ENCODE assay signal across 1 cellular context in the genomic region with DNA sequence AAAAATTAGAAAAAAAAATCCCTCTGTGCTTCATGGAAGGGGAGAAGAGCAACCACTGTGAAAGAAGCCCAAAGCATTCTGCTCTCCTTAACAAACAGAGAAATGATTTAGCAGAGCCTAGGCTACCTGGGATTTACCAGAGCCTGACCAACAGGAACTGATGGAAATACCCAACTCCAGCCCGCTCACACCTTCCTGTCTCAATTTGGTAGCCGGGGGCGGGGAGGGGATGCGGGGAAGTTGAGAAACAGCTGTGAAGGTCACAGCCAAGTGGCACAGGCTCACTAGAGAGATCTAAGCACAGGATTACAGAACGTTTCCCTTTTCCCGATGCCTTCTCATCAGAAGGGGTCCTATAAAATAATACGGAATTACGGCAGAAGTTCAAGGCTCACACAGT.
TF ChIP-seq lines count a peak whose summit lies in the region.

No MANE protein-coding gene starts in this region.

TF ChIP-seq in GM12878, 131 proteins besides CTCF, POLR2A, EP300 and RAD21 (continued from another document):
- TF ChIP-seq, protein P1, sequence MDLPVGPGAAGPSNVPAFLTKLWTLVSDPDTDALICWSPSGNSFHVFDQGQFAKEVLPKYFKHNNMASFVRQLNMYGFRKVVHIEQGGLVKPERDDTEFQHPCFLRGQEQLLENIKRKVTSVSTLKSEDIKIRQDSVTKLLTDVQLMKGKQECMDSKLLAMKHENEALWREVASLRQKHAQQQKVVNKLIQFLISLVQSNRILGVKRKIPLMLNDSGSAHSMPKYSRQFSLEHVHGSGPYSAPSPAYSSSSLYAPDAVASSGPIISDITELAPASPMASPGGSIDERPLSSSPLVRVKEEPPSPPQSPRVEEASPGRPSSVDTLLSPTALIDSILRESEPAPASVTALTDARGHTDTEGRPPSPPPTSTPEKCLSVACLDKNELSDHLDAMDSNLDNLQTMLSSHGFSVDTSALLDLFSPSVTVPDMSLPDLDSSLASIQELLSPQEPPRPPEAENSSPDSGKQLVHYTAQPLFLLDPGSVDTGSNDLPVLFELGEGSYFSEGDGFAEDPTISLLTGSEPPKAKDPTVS (IDR thresholded peaks at IDR 0.05; ENCODE audit: low read depth, low read length), result no peak
- TF ChIP-seq PAX8 (IDR thresholded peaks at IDR 0.05), result no peak
- TF ChIP-seq NFYA (IDR thresholded peaks at IDR 0.05; ENCODE audit: borderline replicate concordance, low read depth, low read length), result no peak
- TF ChIP-seq, protein P2, sequence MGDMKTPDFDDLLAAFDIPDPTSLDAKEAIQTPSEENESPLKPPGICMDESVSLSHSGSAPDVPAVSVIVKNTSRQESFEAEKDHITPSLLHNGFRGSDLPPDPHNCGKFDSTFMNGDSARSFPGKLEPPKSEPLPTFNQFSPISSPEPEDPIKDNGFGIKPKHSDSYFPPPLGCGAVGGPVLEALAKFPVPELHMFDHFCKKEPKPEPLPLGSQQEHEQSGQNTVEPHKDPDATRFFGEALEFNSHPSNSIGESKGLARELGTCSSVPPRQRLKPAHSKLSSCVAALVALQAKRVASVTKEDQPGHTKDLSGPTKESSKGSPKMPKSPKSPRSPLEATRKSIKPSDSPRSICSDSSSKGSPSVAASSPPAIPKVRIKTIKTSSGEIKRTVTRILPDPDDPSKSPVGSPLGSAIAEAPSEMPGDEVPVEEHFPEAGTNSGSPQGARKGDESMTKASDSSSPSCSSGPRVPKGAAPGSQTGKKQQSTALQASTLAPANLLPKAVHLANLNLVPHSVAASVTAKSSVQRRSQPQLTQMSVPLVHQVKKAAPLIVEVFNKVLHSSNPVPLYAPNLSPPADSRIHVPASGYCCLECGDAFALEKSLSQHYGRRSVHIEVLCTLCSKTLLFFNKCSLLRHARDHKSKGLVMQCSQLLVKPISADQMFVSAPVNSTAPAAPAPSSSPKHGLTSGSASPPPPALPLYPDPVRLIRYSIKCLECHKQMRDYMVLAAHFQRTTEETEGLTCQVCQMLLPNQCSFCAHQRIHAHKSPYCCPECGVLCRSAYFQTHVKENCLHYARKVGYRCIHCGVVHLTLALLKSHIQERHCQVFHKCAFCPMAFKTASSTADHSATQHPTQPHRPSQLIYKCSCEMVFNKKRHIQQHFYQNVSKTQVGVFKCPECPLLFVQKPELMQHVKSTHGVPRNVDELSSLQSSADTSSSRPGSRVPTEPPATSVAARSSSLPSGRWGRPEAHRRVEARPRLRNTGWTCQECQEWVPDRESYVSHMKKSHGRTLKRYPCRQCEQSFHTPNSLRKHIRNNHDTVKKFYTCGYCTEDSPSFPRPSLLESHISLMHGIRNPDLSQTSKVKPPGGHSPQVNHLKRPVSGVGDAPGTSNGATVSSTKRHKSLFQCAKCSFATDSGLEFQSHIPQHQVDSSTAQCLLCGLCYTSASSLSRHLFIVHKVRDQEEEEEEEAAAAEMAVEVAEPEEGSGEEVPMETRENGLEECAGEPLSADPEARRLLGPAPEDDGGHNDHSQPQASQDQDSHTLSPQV (IDR thresholded peaks at IDR 0.05), result no peak
- TF ChIP-seq BMI1 (IDR thresholded peaks at IDR 0.05; ENCODE audit: borderline replicate concordance), result no peak
- TF ChIP-seq, protein P3, sequence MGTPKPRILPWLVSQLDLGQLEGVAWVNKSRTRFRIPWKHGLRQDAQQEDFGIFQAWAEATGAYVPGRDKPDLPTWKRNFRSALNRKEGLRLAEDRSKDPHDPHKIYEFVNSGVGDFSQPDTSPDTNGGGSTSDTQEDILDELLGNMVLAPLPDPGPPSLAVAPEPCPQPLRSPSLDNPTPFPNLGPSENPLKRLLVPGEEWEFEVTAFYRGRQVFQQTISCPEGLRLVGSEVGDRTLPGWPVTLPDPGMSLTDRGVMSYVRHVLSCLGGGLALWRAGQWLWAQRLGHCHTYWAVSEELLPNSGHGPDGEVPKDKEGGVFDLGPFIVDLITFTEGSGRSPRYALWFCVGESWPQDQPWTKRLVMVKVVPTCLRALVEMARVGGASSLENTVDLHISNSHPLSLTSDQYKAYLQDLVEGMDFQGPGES (IDR thresholded peaks at IDR 0.05), result no peak
- TF ChIP-seq, protein P4, sequence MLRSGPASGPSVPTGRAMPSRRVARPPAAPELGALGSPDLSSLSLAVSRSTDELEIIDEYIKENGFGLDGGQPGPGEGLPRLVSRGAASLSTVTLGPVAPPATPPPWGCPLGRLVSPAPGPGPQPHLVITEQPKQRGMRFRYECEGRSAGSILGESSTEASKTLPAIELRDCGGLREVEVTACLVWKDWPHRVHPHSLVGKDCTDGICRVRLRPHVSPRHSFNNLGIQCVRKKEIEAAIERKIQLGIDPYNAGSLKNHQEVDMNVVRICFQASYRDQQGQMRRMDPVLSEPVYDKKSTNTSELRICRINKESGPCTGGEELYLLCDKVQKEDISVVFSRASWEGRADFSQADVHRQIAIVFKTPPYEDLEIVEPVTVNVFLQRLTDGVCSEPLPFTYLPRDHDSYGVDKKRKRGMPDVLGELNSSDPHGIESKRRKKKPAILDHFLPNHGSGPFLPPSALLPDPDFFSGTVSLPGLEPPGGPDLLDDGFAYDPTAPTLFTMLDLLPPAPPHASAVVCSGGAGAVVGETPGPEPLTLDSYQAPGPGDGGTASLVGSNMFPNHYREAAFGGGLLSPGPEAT (IDR thresholded peaks at IDR 0.05; ENCODE audit: low read depth), result peak; percentile 70; the same call in 1 of the 2 replicates
TF ChIP-seq in GM12878: peak in this region for 23.
